Comparison of ENCODE assay signal across 16 cellular contexts in the genomic region with DNA sequence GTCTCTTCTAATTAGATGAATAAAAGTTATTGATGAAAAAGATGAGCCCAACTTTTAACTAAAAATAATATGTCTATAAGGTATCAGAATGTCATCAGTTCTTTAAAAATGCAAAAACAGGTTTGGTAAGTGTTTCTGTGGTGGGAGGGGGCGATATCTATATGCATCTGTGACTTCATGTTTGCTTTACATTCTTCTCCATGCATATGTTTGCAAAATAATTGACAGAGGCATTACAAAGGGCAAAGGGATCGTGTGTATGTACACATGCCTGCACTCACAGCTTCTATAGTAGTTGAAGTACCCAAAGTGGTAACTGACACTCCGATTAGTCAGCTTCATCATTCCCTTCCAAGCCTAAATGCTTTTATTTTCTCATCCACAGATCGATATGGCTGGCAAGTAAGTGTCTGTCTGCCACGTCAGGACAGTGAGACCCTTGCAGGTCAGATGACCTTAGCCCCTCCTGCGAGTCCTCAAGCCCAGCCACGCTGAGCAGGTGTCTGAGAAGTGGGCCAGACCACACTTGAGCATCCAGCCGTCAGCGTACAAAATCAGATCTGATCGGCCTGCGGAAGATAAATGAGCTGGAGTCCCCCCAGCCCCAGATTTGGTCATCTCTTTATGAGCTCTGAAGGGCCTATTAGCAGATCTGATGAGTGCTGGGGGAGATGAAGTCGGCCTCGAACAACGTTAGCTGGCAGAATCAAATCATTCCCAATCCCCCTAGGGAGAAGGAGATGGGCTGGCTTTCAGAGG.
DNase-seq lines count a peak whose midpoint lies in the region; ATAC-seq, FAIRE-seq and TF ChIP-seq lines count a peak whose summit lies in the region.
"Had no signal": no experiment of that assay in that cellular context is flagged by ENCODE, and none has a peak within 500 bp of the region (broad histone marks: within the 10 kb centered on the region; RNA-seq: fewer than 3 reads in every experiment).

No MANE protein-coding gene starts in this region.

- H3K36me3 Mint-ChIP-seq in activated T-helper 1 cell treated with anti-CD3 and anti-CD28 coated beads, Interleukin-12 subunit alpha, Interleukin-12 subunit beta, Interleukin-2, Interleukin-4 antibody, amounts not matched to agents 30 ng/mL and 10 ng/mL and 1 ng/mL, durations not matched to agents 14 hours and 24 hours and 36 hours (ENCODE audit: low read depth), result no peaks in the 10 kb centered on the region
- H3K36me3 Mint-ChIP-seq: T-cell had no signal

- no peak overlapping the region for H3K56ac ChIP-seq in H1 (replicated peaks; ENCODE audit: insufficient read length, low read depth, low read length)

- no peaks in the 10 kb centered on the region for H3K23me2 ChIP-seq in H1 (ENCODE audit: low read depth, low read length)

- H3K4me1 Mint-ChIP-seq in activated T-helper 1 cell treated with anti-CD3 and anti-CD28 coated beads, Interleukin-12 subunit alpha, Interleukin-12 subunit beta, Interleukin-2, Interleukin-4 antibody, amounts not matched to agents 30 ng/mL and 10 ng/mL and 1 ng/mL, durations not matched to agents 14 hours and 24 hours and 36 hours (ENCODE audit: low read depth), result no peaks in the 10 kb centered on the region
- H3K4me1 Mint-ChIP-seq: T-cell had no signal

- TF ChIP-seq RAD21 in H1 (IDR thresholded peaks at IDR 0.05 in 1 of 2, conservative IDR thresholded peaks at IDR 0.05 in 1 of 2; ENCODE audit: low read depth in 2 of 2, low read length in 2 of 2), result no peak

- no peak overlapping the region for H2BK120ac ChIP-seq in H1 (replicated peaks; ENCODE audit: low read depth, low read length)

- no peak overlapping the region for H3K9ac ChIP-seq in H1 (replicated peaks in 1 of 4; ENCODE audit: extremely low read depth in 1 of 4, low read depth in 3 of 4, low read length in 3 of 4)

- TF ChIP-seq POLR2A in H1 (IDR thresholded peaks at IDR 0.05; ENCODE audit: control extremely low read depth in 1 of 2, low read depth in 2 of 2, low read length in 2 of 2), result no peak

- H3K23ac ChIP-seq in H1 (ENCODE audit: insufficient read length), result no peak overlapping the region

- no peak for TF ChIP-seq EP300 in H1 (IDR thresholded peaks at IDR 0.05; ENCODE audit: borderline replicate concordance in 1 of 2, low read depth in 2 of 2, low read length in 2 of 2)

- H2BK5ac ChIP-seq in H1 (ENCODE audit: low read depth, low read length), result no peak overlapping the region

- H3K4me3 ChIP-seq in H1 (ENCODE audit: extremely low read depth in 1 of 4, insufficient read depth in 2 of 4, low read depth in 3 of 4, low read length in 4 of 4), result no peak overlapping the region
- H3K4me3 ChIP-seq: BLaER1 treated with 17β-estradiol and CSF1 and Interleukin-3, amounts not matched to agents 10 nM and 100 nM; SJSA1 had no signal

- no peak for TF ChIP-seq CTCF in H1 (IDR thresholded peaks at IDR 0.05; ENCODE audit: control extremely low read depth in 1 of 3, insufficient read depth in 1 of 3, low read depth in 1 of 3, low read length in 3 of 3)

- CTCF ChIA-PET in H1 (lab: Charles Lee; ENCODE audit: partially characterized antibody), result interaction anchor here (0.6 to 0.7 kb wide), 2 partner anchors 116 to 133 kb away, joined by 3 read pairs; no protein-coding TSS in a partner anchor

- H3K18ac ChIP-seq in H1 (ENCODE audit: extremely low read depth, low read length), result no peak overlapping the region

- no peaks in the 10 kb centered on the region for H3K27me3 ChIP-seq in H1 (replicated peaks in 1 of 4; ENCODE audit: control insufficient read depth in 3 of 4, extremely low read depth in 1 of 4, insufficient read depth in 3 of 4, low read length in 3 of 4)
- H3K27me3 ChIP-seq: BLaER1 treated with 17β-estradiol and CSF1 and Interleukin-3, amounts not matched to agents 10 nM and 100 nM; SJSA1 had no signal

- no peak overlapping the region for H2BK15ac ChIP-seq in H1 (ENCODE audit: low read length)

- H4K8ac ChIP-seq in H1 (ENCODE audit: extremely low read depth, insufficient read depth, low read length), result no peak overlapping the region

- whole genome bisulfite sequencing in H1 (ENCODE audit: extremely low coverage in 1 of 2, insufficient coverage in 1 of 2, insufficient read length in 1 of 2, insufficient replicate concordance in 2 of 2, low coverage in 1 of 2, low lambda C conversion rate in 2 of 2, missing lambda C conversion rate in 1 of 2), 2 experiments, result 83% methylated on average over 14 of the region's 14 CpGs; no CpG with 5 or more reads in 1 of the 2 experiments

- POLR2A ChIA-PET in H1 (lab: Charles Lee; ENCODE audit: partially characterized antibody), result no interaction called here

- H3K27ac Mint-ChIP-seq in activated T-helper 1 cell treated with anti-CD3 and anti-CD28 coated beads, Interleukin-12 subunit alpha, Interleukin-12 subunit beta, Interleukin-2, Interleukin-4 antibody, amounts not matched to agents 30 ng/mL and 10 ng/mL and 1 ng/mL, durations not matched to agents 14 hours and 24 hours and 36 hours, result no peak overlapping the region
- H3K27ac Mint-ChIP-seq: T-cell had no signal

- H2BK20ac ChIP-seq in H1 (ENCODE audit: low read length), result no peak overlapping the region

- no peak overlapping the region for H3K14ac ChIP-seq in H1 (ENCODE audit: insufficient read length)

- no peak overlapping the region for H4K5ac ChIP-seq in H1 (ENCODE audit: insufficient read length, low read depth, low read length)

- intact Hi-C loops in activated T-helper 1 cell treated with anti-CD3 and anti-CD28 coated beads, Interleukin-12 subunit alpha, Interleukin-12 subunit beta, Interleukin-2, Interleukin-4 antibody, amounts not matched to agents 30 ng/mL and 10 ng/mL and 1 ng/mL, durations not matched to agents 14 hours and 24 hours and 36 hours (cut with micrococcal nuclease), result no loop called here

- H4K91ac ChIP-seq in H1 (replicated peaks; ENCODE audit: insufficient read length, low read length), result no peak overlapping the region

- no peak overlapping the region for H3K27ac ChIP-seq in H1 (ENCODE audit: low read depth, low read length)
- H3K27ac ChIP-seq: RWPE1, SJSA1 had no signal

- no peak overlapping the region for H2AK5ac ChIP-seq in H1 (ENCODE audit: low read depth, low read length)

- ATAC-seq in stimulated activated naive CD8-positive, alpha-beta T cell treated with anti-CD3 and anti-CD28 coated beads, Interleukin-15, Interleukin-2, amounts not matched to agents 100 U/mL and 50 U/mL, for 24 hours, result no peak
- ATAC-seq: HCT116, T-cell had no signal

- H3K4ac ChIP-seq in H1 (replicated peaks; ENCODE audit: insufficient read length, low read depth, low read length), result no peak overlapping the region

- no peaks in the 10 kb centered on the region for H3K9me3 Mint-ChIP-seq in activated T-helper 1 cell treated with anti-CD3 and anti-CD28 coated beads, Interleukin-12 subunit alpha, Interleukin-12 subunit beta, Interleukin-2, Interleukin-4 antibody, amounts not matched to agents 30 ng/mL and 10 ng/mL and 1 ng/mL, durations not matched to agents 14 hours and 24 hours and 36 hours
- H3K9me3 Mint-ChIP-seq: T-cell had no signal

- H3K36me3 ChIP-seq in H1 (ENCODE audit: control insufficient read depth in 2 of 4, insufficient read depth in 4 of 4, low read length in 3 of 4), result no peaks in the 10 kb centered on the region
- H3K36me3 ChIP-seq: BLaER1 treated with 17β-estradiol and CSF1 and Interleukin-3, amounts not matched to agents 10 nM and 100 nM; SJSA1 had no signal

- peaks cover 2 to 13% (median 7%) of the 10 kb centered on the region in 4 experiments; a peak in 4 of 7 replicates for H3K4me1 ChIP-seq in H1 (replicated peaks in 1 of 4; ENCODE audit: control insufficient read depth in 3 of 4, insufficient read depth in 4 of 4, low read length in 3 of 4)

- H3K27me3 Mint-ChIP-seq in activated T-helper 1 cell treated with anti-CD3 and anti-CD28 coated beads, Interleukin-12 subunit alpha, Interleukin-12 subunit beta, Interleukin-2, Interleukin-4 antibody, amounts not matched to agents 30 ng/mL and 10 ng/mL and 1 ng/mL, durations not matched to agents 14 hours and 24 hours and 36 hours (ENCODE audit: insufficient read depth), result no peaks in the 10 kb centered on the region

- no peak overlapping the region for H3K4me3 Mint-ChIP-seq in activated T-helper 1 cell treated with anti-CD3 and anti-CD28 coated beads, Interleukin-12 subunit alpha, Interleukin-12 subunit beta, Interleukin-2, Interleukin-4 antibody, amounts not matched to agents 30 ng/mL and 10 ng/mL and 1 ng/mL, durations not matched to agents 14 hours and 24 hours and 36 hours
- H3K4me3 Mint-ChIP-seq: T-cell had no signal

- H2AFZ ChIP-seq in H1 (ENCODE audit: low read length), result no peak overlapping the region; the same call in 1 of the 2 replicates

- H3K79me1 ChIP-seq in H1 (ENCODE audit: low read depth, low read length), result no peaks in the 10 kb centered on the region

- DNase-seq in DMS79 treated with DMSO at 0.1 percent for 48 hours (lab: John Stamatoyannopoulos, UW) (peak; percentile 32), DMS79 (lab: John Stamatoyannopoulos, UW) (no peak), NCI-H1092 treated with DMSO at 0.1 percent for 48 hours (lab: John Stamatoyannopoulos, UW) (peak; percentile 86), NCI-H510A (lab: John Stamatoyannopoulos, UW) (peak; percentile 67), H1 (ENCODE audit: low read depth in 1 of 2, low spot score in 2 of 2) (no peak), HuH-7 (ENCODE audit: low spot score) (no peak)
- DNase-seq in activated T-helper 1 cell treated with anti-CD3 and anti-CD28 coated beads, Interleukin-12 subunit alpha, Interleukin-12 subunit beta, Interleukin-2, Interleukin-4 antibody, amounts not matched to agents 30 ng/mL and 10 ng/mL and 1 ng/mL, durations not matched to agents 14 hours and 24 hours and 36 hours (ENCODE audit: low spot score), result no peak
- no peak for DNase-seq in stimulated activated naive CD8-positive, alpha-beta T cell treated with anti-CD3 and anti-CD28 coated beads, Interleukin-15, Interleukin-2, amounts not matched to agents 100 U/mL and 50 U/mL, for 24 hours
- DNase-seq: 8988T, NCI-H1694 treated with DMSO at 0.1 percent for 48 hours, NCI-H446, T-cell had no signal

- H3K4me2 ChIP-seq in H1 (ENCODE audit: insufficient read depth in 1 of 2, low read depth in 2 of 2, low read length in 2 of 2), result no peak overlapping the region

- H3K9me3 ChIP-seq in H1 (ENCODE audit: insufficient read depth in 2 of 2, low read depth in 1 of 2, low read length in 1 of 2), result no peaks in the 10 kb centered on the region
- H3K9me3 ChIP-seq: SJSA1 had no signal

- FAIRE-seq in H1 (lab: Jason Lieb, UNC), result no peak

- no peaks in the 10 kb centered on the region for H3K79me2 ChIP-seq in H1 (ENCODE audit: control insufficient read depth in 1 of 2, insufficient read depth in 2 of 2, low read length in 2 of 2)

- no peaks in the 10 kb centered on the region for H4K20me1 ChIP-seq in H1 (replicated peaks in 1 of 2; ENCODE audit: control insufficient read depth in 1 of 2, insufficient read depth in 2 of 2, low read length in 2 of 2)
- H4K20me1 ChIP-seq: BLaER1 treated with 17β-estradiol and CSF1 and Interleukin-3, amounts not matched to agents 10 nM and 100 nM had no signal

- 0 out of 2 replicates have a peak overlapping the region, but pooled peaks have one; percentile 11 for H2BK12ac ChIP-seq in H1 (ENCODE audit: low read depth, low read length)

Comparison
In these comparisons a context has a peak if more than half of its experiments do, and no peak if none do; other contexts are left out.
1. DNase-seq: peak in DMS79 treated with DMSO at 0.1 percent for 48 hours (single experiment), NCI-H1092 treated with DMSO at 0.1 percent for 48 hours (single experiment) and NCI-H510A (single experiment); none in DMS79 (single experiment), H1 (0 of 2), activated T-helper 1 cell treated with anti-CD3 and anti-CD28 coated beads, Interleukin-12 subunit alpha, Interleukin-12 subunit beta, Interleukin-2, Interleukin-4 antibody, amounts not matched to agents 30 ng/mL and 10 ng/mL and 1 ng/mL, durations not matched to agents 14 hours and 24 hours and 36 hours (single experiment), HuH-7 (single experiment) and stimulated activated naive CD8-positive, alpha-beta T cell treated with anti-CD3 and anti-CD28 coated beads, Interleukin-15, Interleukin-2, amounts not matched to agents 100 U/mL and 50 U/mL, for 24 hours (single experiment).